In genomic region chrX:133881011-133881410, GRCh38 we compare ENCODE assay signal across 34 cellular contexts.
"Had no signal": no experiment of that assay in that cellular context is flagged by ENCODE, and none has a peak within 500 bp of the region (broad histone marks: within the 10 kb centered on the region; RNA-seq: fewer than 3 reads in every experiment).

No MANE protein-coding gene starts in this region.

- H3K4me1 Mint-ChIP-seq: activated B cell treated with CpG ODN at 0.5 μM for 24 hours; activated naive CD4-positive, alpha-beta T cell treated with anti-CD3 and anti-CD28 coated beads, Interleukin-2, amount 50 U/mL, for 24 hours; activated naive CD8-positive, alpha-beta T cell treated with anti-CD3 and anti-CD28 coated beads, Interleukin-2, amount 10 ng/mL, durations not matched to agents 7 days and 5 days; central memory CD8-positive, alpha-beta T cell had no signal

- H3K36me3 Mint-ChIP-seq: activated CD4-positive, alpha-beta memory T cell treated with anti-CD3 and anti-CD28 coated beads for 36 hours; activated naive CD4-positive, alpha-beta T cell treated with anti-CD3 and anti-CD28 coated beads, Interleukin-2, amount 50 U/mL, for 24 hours; activated naive CD8-positive, alpha-beta T cell treated with anti-CD3 and anti-CD28 coated beads, Interleukin-2, amount 10 ng/mL, durations not matched to agents 7 days and 5 days had no signal

- H3K4me3 Mint-ChIP-seq: activated B cell treated with CpG ODN at 0.5 μM for 24 hours; activated CD4-positive, alpha-beta memory T cell treated with anti-CD3 and anti-CD28 coated beads for 36 hours; activated naive CD4-positive, alpha-beta T cell treated with anti-CD3 and anti-CD28 coated beads, Interleukin-2, amount 50 U/mL, for 24 hours; activated naive CD8-positive, alpha-beta T cell treated with anti-CD3 and anti-CD28 coated beads, Interleukin-2, amount 10 ng/mL, durations not matched to agents 7 days and 5 days; central memory CD8-positive, alpha-beta T cell had no signal

- H3K27me3 Mint-ChIP-seq: activated B cell treated with CpG ODN at 0.5 μM for 24 hours; activated CD4-positive, alpha-beta memory T cell treated with anti-CD3 and anti-CD28 coated beads for 36 hours; activated naive CD4-positive, alpha-beta T cell treated with anti-CD3 and anti-CD28 coated beads, Interleukin-2, amount 50 U/mL, for 24 hours; central memory CD8-positive, alpha-beta T cell had no signal

- H3K27ac Mint-ChIP-seq: activated B cell treated with CpG ODN at 0.5 μM for 24 hours; activated CD4-positive, alpha-beta memory T cell treated with anti-CD3 and anti-CD28 coated beads for 36 hours; activated naive CD4-positive, alpha-beta T cell treated with anti-CD3 and anti-CD28 coated beads, Interleukin-2, amount 50 U/mL, for 24 hours; activated naive CD8-positive, alpha-beta T cell treated with anti-CD3 and anti-CD28 coated beads, Interleukin-2, amount 10 ng/mL, durations not matched to agents 7 days and 5 days; activated T-helper 2 cell treated with anti-CD3 and anti-CD28 coated beads, Interferon-gamma antibody, Interleukin-2, Interleukin-4, amounts not matched to agents 10 μg/mL and 5 μg/mL and 100 μg/mL, durations not matched to agents 14 hours and 24 hours and 36 hours had no signal

- H3K9me3 Mint-ChIP-seq: activated B cell treated with CpG ODN at 0.5 μM for 24 hours; activated CD4-positive, alpha-beta memory T cell treated with anti-CD3 and anti-CD28 coated beads for 36 hours; activated naive CD4-positive, alpha-beta T cell treated with anti-CD3 and anti-CD28 coated beads, Interleukin-2, amount 50 U/mL, for 24 hours; activated naive CD8-positive, alpha-beta T cell treated with anti-CD3 and anti-CD28 coated beads, Interleukin-2, amount 10 ng/mL, durations not matched to agents 7 days and 5 days; activated T-helper 2 cell treated with anti-CD3 and anti-CD28 coated beads, Interferon-gamma antibody, Interleukin-2, Interleukin-4, amounts not matched to agents 10 μg/mL and 5 μg/mL and 100 μg/mL, durations not matched to agents 14 hours and 24 hours and 36 hours; central memory CD8-positive, alpha-beta T cell had no signal

- ATAC-seq: PC-3 had no signal

- DNase-seq: activated B cell treated with CpG ODN at 0.5 μM for 24 hours; activated CD4-positive, alpha-beta memory T cell treated with anti-CD3 and anti-CD28 coated beads for 36 hours; activated CD4-positive, alpha-beta T cell treated with anti-CD3 and anti-CD28 coated beads for 4 hours; activated CD4-positive, alpha-beta T cell treated with anti-CD3 and anti-CD28 coated beads, Interleukin-2, amount 50 U/mL, for 1 hour; activated CD4-positive, CD25-positive, alpha-beta regulatory T cell treated with anti-CD3 and anti-CD28 coated beads, Interleukin-2, amount 50 U/mL, for 72 hours; activated CD8-positive, alpha-beta memory T cell treated with anti-CD3 and anti-CD28 coated beads, Interleukin-2, amount 50 U/mL, for 48 hours; activated gamma-delta T cell; activated naive CD4-positive, alpha-beta T cell treated with Interleukin-2 at 50 U/mL for 16 hours; activated naive CD8-positive, alpha-beta T cell treated with anti-CD3 and anti-CD28 coated beads, Interleukin-2, amount 10 ng/mL, durations not matched to agents 7 days and 5 days; amygdala; Karpas-422; KBM-7; MM.1S; MV-4-11; NCI-H1092; NCI-H1417; NCI-H146; NCI-H187; NCI-H2029 treated with DMSO at 0.1 percent for 48 hours; NCI-H2107; NCI-H345; NCI-H524 treated with DMSO at 0.1 percent for 48 hours; NK-92 treated with Interleukin-12 subunit alpha and Interleukin-12 subunit beta, amount 100 ng/mL, for 24 hours; PC-3; Peyer's patch; RPMI8226; SIG-M5; SW 1271; T-helper 1 cell; T-helper 2 cell; T-helper 9 cell had no signal
